In the genomic region with DNA sequence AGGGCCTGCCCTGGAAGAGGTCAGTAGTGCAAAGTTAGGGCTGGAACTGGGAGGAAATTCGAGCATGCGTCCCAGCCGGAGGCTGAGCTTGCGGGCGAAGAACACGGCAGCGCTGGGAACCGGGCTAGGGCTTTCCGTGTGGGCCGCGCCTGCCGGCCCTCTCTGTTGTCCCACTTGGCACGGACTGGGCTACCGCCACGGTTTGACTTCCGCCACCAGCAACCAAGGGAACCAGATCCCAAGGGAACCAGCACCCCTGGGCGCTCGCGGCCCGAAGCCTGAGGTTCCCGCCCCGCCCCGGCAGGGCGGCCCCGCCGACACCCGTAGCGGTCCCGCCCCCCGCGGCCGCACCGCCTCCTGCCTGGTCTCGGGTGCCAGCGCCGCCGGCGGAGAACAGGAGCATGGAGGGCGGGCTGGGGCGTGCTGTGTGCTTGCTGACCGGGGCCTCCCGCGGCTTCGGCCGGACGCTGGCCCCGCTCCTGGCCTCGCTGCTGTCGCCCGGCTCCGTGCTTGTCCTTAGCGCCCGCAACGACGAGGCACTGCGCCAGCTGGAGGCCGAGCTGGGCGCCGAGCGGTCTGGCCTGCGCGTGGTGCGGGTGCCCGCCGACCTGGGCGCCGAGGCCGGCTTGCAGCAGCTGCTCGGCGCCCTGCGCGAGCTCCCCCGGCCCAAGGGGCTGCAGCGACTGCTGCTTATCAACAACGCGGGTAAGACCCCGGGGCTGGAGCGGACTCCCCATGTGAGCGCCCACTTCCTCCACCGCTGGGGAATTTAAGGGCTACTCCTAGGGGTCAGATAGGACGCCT, we compare ENCODE assay signal across 8 cellular contexts.
DNase-seq lines count a peak whose midpoint lies in the region; ATAC-seq lines count a peak whose summit lies in the region.

A gene (plus strand): TSS at position 377 of the 804 bp plus-strand sequence. CDS start 25 bp downstream, at position 402.

- H3K36me3 ChIP-seq in ACC112 (ENCODE audit: insufficient read depth, low read length): no peaks in the 10 kb centered on the region

- peak within 1 kb of the TSS; percentile 96 for H2AFZ ChIP-seq in ACC112 (ENCODE audit: low read length, unreplicated experiment)

- no peaks in the 10 kb centered on the region for H3K79me2 ChIP-seq in ACC112 (ENCODE audit: control insufficient read depth, insufficient read depth, low read length, unreplicated experiment)

- DNase-seq in NCI-H2196 (lab: John Stamatoyannopoulos, UW; ENCODE audit: unreplicated experiment): peak; percentile 82
- peak; percentile 42 to 46 for DNase-seq in activated CD4-positive, alpha-beta T cell treated with anti-CD3 and anti-CD28 coated beads for 4 hours
- peak; percentile 32 for DNase-seq in dedifferentiated amniotic fluid mesenchymal stem cell (ENCODE audit: extremely low spot score)
- peak; percentile 79 for DNase-seq in left kidney (ENCODE audit: low read depth, low spot score)
- peak; percentile 59 for DNase-seq in stimulated activated CD4-positive, alpha-beta T cell treated with anti-CD3 and anti-CD28 coated beads, Interleukin-1b, Interleukin-23, amount 100 ng/mL, for 48 hours

- ATAC-seq in GM18520 (IDR thresholded peaks at IDR 0.05; ENCODE audit: unreplicated experiment): peak; percentile 77
- peak; percentile 91 for ATAC-seq in HG03039 (IDR thresholded peaks at IDR 0.05; ENCODE audit: unreplicated experiment)

- peak within 1 kb of the TSS; percentile 46; the same call in 1 of the 2 replicates for H3K27ac ChIP-seq in ACC112 (ENCODE audit: low read depth, low read length)

- peaks cover 21% of the 10 kb centered on the region; the same call in 1 of the 2 replicates for H3K27me3 ChIP-seq in ACC112 (ENCODE audit: insufficient read depth, low read length)

- H3K4me1 ChIP-seq in ACC112 (ENCODE audit: control insufficient read depth, insufficient read depth, low read length, unreplicated experiment): peaks cover 13% of the 10 kb centered on the region

- H3K4me3 ChIP-seq in ACC112 (ENCODE audit: low read depth, low read length): peak within 1 kb of the TSS; percentile 90

Comparison
In these comparisons a context has a peak if more than half of its experiments do, and no peak if none do; other contexts are left out.
1. Peak in every context shown above with its lines: DNase-seq, ATAC-seq, H3K4me3 ChIP-seq and H3K27ac ChIP-seq.
2. DNase-seq: peak in every context shown above with its lines; median percentile 82 in NCI-H2196; 79 in left kidney; 59 in stimulated activated CD4-positive, alpha-beta T cell treated with anti-CD3 and anti-CD28 coated beads, Interleukin-1b, Interleukin-23, amount 100 ng/mL, for 48 hours; 44 in activated CD4-positive, alpha-beta T cell treated with anti-CD3 and anti-CD28 coated beads for 4 hours; 32 in dedifferentiated amniotic fluid mesenchymal stem cell.